ENCODE assay signal across 8 cellular contexts in the genomic region with DNA sequence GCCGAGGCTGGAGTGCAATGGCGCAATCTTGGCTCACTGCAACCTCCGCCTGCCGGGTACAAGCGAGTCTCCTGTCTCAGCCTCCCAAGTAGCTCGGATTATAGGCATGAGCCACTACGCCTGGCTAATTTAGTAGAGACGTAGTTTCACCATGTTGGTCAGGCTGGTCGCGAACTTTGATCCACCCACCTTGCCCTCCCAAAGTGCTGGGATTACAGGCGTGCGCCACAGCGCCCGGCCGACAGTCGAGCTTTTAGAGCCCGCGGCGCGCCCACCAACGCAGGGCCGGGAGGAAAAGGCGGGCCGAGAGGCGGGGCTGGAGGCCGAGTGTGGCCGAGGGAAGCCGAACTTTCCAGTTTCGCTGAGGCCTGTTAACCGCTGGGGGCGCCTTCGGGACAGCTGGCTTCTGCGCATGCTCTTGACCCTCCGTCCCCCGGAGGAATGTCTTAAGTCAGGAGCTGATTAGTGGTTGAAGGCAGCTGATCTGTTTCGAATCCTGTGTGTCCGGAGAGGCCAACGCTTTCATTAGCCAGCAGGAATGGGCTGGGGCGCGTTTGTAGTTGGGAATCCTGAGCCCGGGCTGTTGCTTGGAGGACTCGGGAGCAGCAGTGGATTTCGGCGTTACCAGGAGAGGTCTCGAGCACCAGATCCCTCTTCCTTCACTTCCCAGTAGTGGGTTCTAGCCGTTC. TPM values are rescaled to one million over a fixed set of nuclear protein-coding genes. Genes with fewer than 3 reads are reported as not detected.
DNase-seq lines count a peak whose midpoint lies in the region; ATAC-seq and TF ChIP-seq lines count a peak whose summit lies in the region.

No MANE protein-coding gene starts in this region.

- no peaks in the 10 kb centered on the region for H3K27me3 Mint-ChIP-seq in T-helper 17 cell

- H3K4me1 ChIP-seq in right atrium auricular region (peaks cover 0 to 23% of the 10 kb centered on the region in 2 donors), prostate gland (replicated peaks) (no peaks in the 10 kb centered on the region), urinary bladder (ENCODE audit: insufficient read depth) (peaks cover 3% of the 10 kb centered on the region)

- TF ChIP-seq CTCF in GM13977 (IDR thresholded peaks at IDR 0.05; ENCODE audit: extremely low read depth, insufficient read depth, missing control alignments) = peak; percentile 82
- peak; percentile 83 to 89 for TF ChIP-seq CTCF in right atrium auricular region (IDR thresholded peaks at IDR 0.05)
- peak; percentile 82 to 97 (median 90) for TF ChIP-seq CTCF in prostate gland (IDR thresholded peaks at IDR 0.05)

- H3K27ac Mint-ChIP-seq in T-helper 17 cell = peak overlapping the region; percentile 94

- H3K4me3 ChIP-seq in right atrium auricular region = peak overlapping the region; percentile 44 to 61
- H3K4me3 ChIP-seq in prostate gland = peak overlapping the region; percentile 30 to 36
- H3K4me3 ChIP-seq in urinary bladder (ENCODE audit: low read depth, low read length) = peak overlapping the region; percentile 36

- peak overlapping the region; percentile 90 for H3K4me3 Mint-ChIP-seq in T-helper 17 cell

- 6% methylated on average over 46 of the region's 46 CpGs for WGBS in prostate gland
- WGBS in urinary bladder = 7% methylated on average over 46 of the region's 46 CpGs

- intact Hi-C loops in prostate gland (cut with DNase I) = loop anchor here (5.0 to 10.0 kb wide), 2 partner anchors 300 to 632 kb away; partner anchors contain the start of genes GLCE and TLE3

- ATAC-seq in HG02884 (IDR thresholded peaks at IDR 0.05; ENCODE audit: unreplicated experiment) (peak; percentile 79), T-helper 17 cell (peak; percentile 96)

- no peaks in the 10 kb centered on the region for H3K36me3 Mint-ChIP-seq in T-helper 17 cell (ENCODE audit: low read depth)

- no peaks in the 10 kb centered on the region for H3K9me3 ChIP-seq in T-helper 17 cell (ENCODE audit: control insufficient read depth, low read length, poor library complexity, severe bottlenecking)
- no peaks in the 10 kb centered on the region for H3K9me3 ChIP-seq in right atrium auricular region
- H3K9me3 ChIP-seq in prostate gland = no peaks in the 10 kb centered on the region

- H3K27me3 ChIP-seq in right atrium auricular region (no peaks in the 10 kb centered on the region), prostate gland (replicated peaks; ENCODE audit: insufficient read depth) (no peaks in the 10 kb centered on the region)

- H3K27ac ChIP-seq in right atrium auricular region (peak overlapping the region; percentile 87 to 94), prostate gland (peak overlapping the region; percentile 79 to 88), urinary bladder (ENCODE audit: low read depth) (peak overlapping the region; percentile 84)

- peak; percentile 82 for TF ChIP-seq POLR2A in prostate gland (IDR thresholded peaks at IDR 0.05)

- H3K36me3 ChIP-seq in right atrium auricular region = peaks cover 3% of the 10 kb centered on the region
- no peaks in the 10 kb centered on the region for H3K36me3 ChIP-seq in prostate gland
- H3K36me3 ChIP-seq in urinary bladder (ENCODE audit: insufficient read depth) = no peaks in the 10 kb centered on the region

- DNase-seq in GM13977 (ENCODE audit: low spot score) = peak; percentile 95
- DNase-seq in NCI-H1694 treated with DMSO at 0.1 percent for 48 hours (lab: John Stamatoyannopoulos, UW) = peak; percentile 79
- peak; percentile 83 to 88 (median 85) for DNase-seq in T-helper 17 cell
- DNase-seq in anterior cingulate cortex (lab: John Stamatoyannopoulos, UW) = peak; percentile 64 to 97 (median 92)
- peak; percentile 98 for DNase-seq in right atrium auricular region (ENCODE audit: low spot score)
- peak; percentile 94 for DNase-seq in prostate gland (ENCODE audit: low spot score)

- peaks cover 24% of the 10 kb centered on the region for H3K4me1 Mint-ChIP-seq in T-helper 17 cell

- in situ Hi-C loops in GM13977 (cut with MboI; ENCODE audit: low pct_unique_long_range_greater_than_20kb, low sequenced_read_pairs, unreplicated experiment) = no loop called here

RNA-seq across cellular contexts. Expression of gene RPLP1, which starts 10.0 kb away (rescaled TPM):
- total RNA-seq in T-helper 17 cell (1,000 to 10,000 TPM; 2,488 to 2,685 TPM), right atrium auricular region (100 to 1,000 TPM; 560 to 705 TPM), prostate gland (100 to 1,000 TPM; 593 to 930 TPM), urinary bladder (65.9 TPM)
- 1,936 TPM for polyA plus RNA-seq in urinary bladder

RNA-seq across cellular contexts. Expression of gene KIF23, which starts 48.5 kb away (rescaled TPM):
- total RNA-seq in T-helper 17 cell (1 to 10 TPM; 1.6 to 4.3 TPM), right atrium auricular region (1 to 10 TPM; 1.3 to 3.6 TPM), prostate gland (1 to 10 TPM; 2.6 to 7.4 TPM), urinary bladder (32.5 TPM)
- 0.79 TPM for polyA plus RNA-seq in urinary bladder

Comparison
In these comparisons a context has a peak if more than half of its experiments do, and no peak if none do; other contexts are left out.
1. Peak in every context shown above with its lines: DNase-seq, ATAC-seq, H3K4me3 ChIP-seq and H3K27ac ChIP-seq.